Comparison of ENCODE assay signal across 9 cellular contexts in genomic region chr17:8152981-8153549, GRCh38. TPM values are rescaled to one million over a fixed set of nuclear protein-coding genes. Genes with fewer than 3 reads are reported as not detected.
DNase-seq lines count a peak whose midpoint lies in the region; ATAC-seq lines count a peak whose summit lies in the region.
"Had no signal": no experiment of that assay in that cellular context is flagged by ENCODE, and none has a peak within 500 bp of the region (broad histone marks: within the 10 kb centered on the region; RNA-seq: fewer than 3 reads in every experiment).

No MANE protein-coding gene starts in this region.

- H3K27me3 Mint-ChIP-seq in activated CD4-positive, alpha-beta memory T cell treated with anti-CD3 and anti-CD28 coated beads, Interleukin-2, amount 10 ng/mL, durations not matched to agents 7 days and 5 days = no peaks in the 10 kb centered on the region
- H3K27me3 Mint-ChIP-seq in stimulated activated naive CD8-positive, alpha-beta T cell treated with anti-CD3 and anti-CD28 coated beads, Interleukin-15, amount 100 ng/mL, for 72 hours = no peaks in the 10 kb centered on the region
- H3K27me3 Mint-ChIP-seq: central memory CD8-positive, alpha-beta T cell had no signal

- H3K4me1 ChIP-seq in iPS-15b (ENCODE audit: control insufficient read depth, insufficient read depth, low read length) = peaks cover 16% of the 10 kb centered on the region

- H3K9ac ChIP-seq in iPS-15b (ENCODE audit: low read depth, low read length) = no peak overlapping the region

- peaks cover 30% of the 10 kb centered on the region for H3K36me3 Mint-ChIP-seq in activated CD4-positive, alpha-beta memory T cell treated with anti-CD3 and anti-CD28 coated beads, Interleukin-2, amount 10 ng/mL, durations not matched to agents 7 days and 5 days (ENCODE audit: low read depth)

- CTCF ChIA-PET in activated CD4-positive, alpha-beta memory T cell treated with anti-CD3 and anti-CD28 coated beads, Interleukin-2, amount 10 ng/mL, durations not matched to agents 7 days and 5 days (lab: Charles Lee) = no interaction called here

- ATAC-seq in stimulated activated naive CD8-positive, alpha-beta T cell treated with anti-CD3 and anti-CD28 coated beads, Interleukin-15, amount 100 ng/mL, for 72 hours = no peak
- no peak for ATAC-seq in HG02610 (IDR thresholded peaks at IDR 0.05; ENCODE audit: unreplicated experiment)

- no peaks in the 10 kb centered on the region for H3K9me3 ChIP-seq in iPS-15b (ENCODE audit: control insufficient read depth, insufficient read depth, low read length)

- DNase-seq in DMS 273 (lab: John Stamatoyannopoulos, UW; ENCODE audit: unreplicated experiment) (peak; percentile 45), DMS 273 treated with DMSO at 0.1 percent for 48 hours (lab: John Stamatoyannopoulos, UW) (no peak), AG08395 (ENCODE audit: low spot score) (no peak), AG20443 (ENCODE audit: low spot score) (no peak)
- DNase-seq in activated CD4-positive, alpha-beta memory T cell treated with anti-CD3 and anti-CD28 coated beads, Interleukin-2, amount 10 ng/mL, durations not matched to agents 7 days and 5 days = no peak
- no peak for DNase-seq in stimulated activated naive CD8-positive, alpha-beta T cell treated with anti-CD3 and anti-CD28 coated beads, Interleukin-15, amount 100 ng/mL, for 72 hours

- H3K27ac Mint-ChIP-seq in activated CD4-positive, alpha-beta memory T cell treated with anti-CD3 and anti-CD28 coated beads, Interleukin-2, amount 10 ng/mL, durations not matched to agents 7 days and 5 days = peak overlapping the region; percentile 84
- peak overlapping the region; percentile 95 to 98 for H3K27ac Mint-ChIP-seq in stimulated activated naive CD8-positive, alpha-beta T cell treated with anti-CD3 and anti-CD28 coated beads, Interleukin-15, amount 100 ng/mL, for 72 hours

- peak overlapping the region; percentile 43 for H3K4me3 ChIP-seq in iPS-15b (ENCODE audit: low read depth, low read length)

- POLR2A ChIA-PET in activated CD4-positive, alpha-beta memory T cell treated with anti-CD3 and anti-CD28 coated beads, Interleukin-2, amount 10 ng/mL, durations not matched to agents 7 days and 5 days (lab: Charles Lee) = interaction anchor here (0.6 to 16.5 kb wide), 9 partner anchors 11 to 136 kb away, joined by 3 to 653 read pairs (median 16); partner anchors contain the start of genes BORCS6, RANGRF and TMEM107

- H3K4me1 Mint-ChIP-seq in activated CD4-positive, alpha-beta memory T cell treated with anti-CD3 and anti-CD28 coated beads, Interleukin-2, amount 10 ng/mL, durations not matched to agents 7 days and 5 days = peaks cover 36% of the 10 kb centered on the region
- H3K4me1 Mint-ChIP-seq in stimulated activated naive CD8-positive, alpha-beta T cell treated with anti-CD3 and anti-CD28 coated beads, Interleukin-15, amount 100 ng/mL, for 72 hours = peaks cover 19% of the 10 kb centered on the region

- peaks cover 2% of the 10 kb centered on the region for H3K27me3 ChIP-seq in iPS-15b (ENCODE audit: control insufficient read depth, insufficient read depth, low read length)

- peaks cover 19% of the 10 kb centered on the region for H3K36me3 ChIP-seq in iPS-15b (ENCODE audit: control insufficient read depth, insufficient read depth, low read length)

- H3K9me3 Mint-ChIP-seq in activated CD4-positive, alpha-beta memory T cell treated with anti-CD3 and anti-CD28 coated beads, Interleukin-2, amount 10 ng/mL, durations not matched to agents 7 days and 5 days = no peaks in the 10 kb centered on the region
- H3K9me3 Mint-ChIP-seq in stimulated activated naive CD8-positive, alpha-beta T cell treated with anti-CD3 and anti-CD28 coated beads, Interleukin-15, amount 100 ng/mL, for 72 hours = no peaks in the 10 kb centered on the region
- H3K9me3 Mint-ChIP-seq: central memory CD8-positive, alpha-beta T cell had no signal

- peak overlapping the region; percentile 84 for H3K4me3 Mint-ChIP-seq in activated CD4-positive, alpha-beta memory T cell treated with anti-CD3 and anti-CD28 coated beads, Interleukin-2, amount 10 ng/mL, durations not matched to agents 7 days and 5 days
- no peak overlapping the region for H3K4me3 Mint-ChIP-seq in stimulated activated naive CD8-positive, alpha-beta T cell treated with anti-CD3 and anti-CD28 coated beads, Interleukin-15, amount 100 ng/mL, for 72 hours
- H3K4me3 Mint-ChIP-seq: central memory CD8-positive, alpha-beta T cell had no signal

RNA-seq across cellular contexts. Expression of gene PER1, which starts 0.9 kb away (rescaled TPM):
- 10 to 100 TPM; 53.5 to 56.6 TPM for total RNA-seq in activated CD4-positive, alpha-beta memory T cell treated with anti-CD3 and anti-CD28 coated beads, Interleukin-2, amount 10 ng/mL, durations not matched to agents 7 days and 5 days

RNA-seq across cellular contexts. Expression of gene VAMP2, which starts 9.7 kb away (rescaled TPM):
- 10 to 100 TPM; 75.2 to 79.1 TPM for total RNA-seq in activated CD4-positive, alpha-beta memory T cell treated with anti-CD3 and anti-CD28 coated beads, Interleukin-2, amount 10 ng/mL, durations not matched to agents 7 days and 5 days

RNA-seq across cellular contexts. Expression of gene TMEM107, which starts 23.1 kb away (rescaled TPM):
- 10 to 100 TPM; 49.7 to 53.9 TPM for total RNA-seq in activated CD4-positive, alpha-beta memory T cell treated with anti-CD3 and anti-CD28 coated beads, Interleukin-2, amount 10 ng/mL, durations not matched to agents 7 days and 5 days

RNA-seq across cellular contexts. Expression of gene HES7, which starts 29.2 kb away (rescaled TPM):
- 1 to 10 TPM; 1.4 to 1.5 TPM for total RNA-seq in activated CD4-positive, alpha-beta memory T cell treated with anti-CD3 and anti-CD28 coated beads, Interleukin-2, amount 10 ng/mL, durations not matched to agents 7 days and 5 days

RNA-seq across cellular contexts. Expression of gene ALOXE3, which starts 34.8 kb away (rescaled TPM):
- not detected for total RNA-seq in activated CD4-positive, alpha-beta memory T cell treated with anti-CD3 and anti-CD28 coated beads, Interleukin-2, amount 10 ng/mL, durations not matched to agents 7 days and 5 days
